Comparison of ENCODE assay signal across 1 cellular context in genomic region chr11:115409691-115410220, GRCh38.
A peak's percentile ranks its signal among the peaks of the same experiment; 100 is the strongest.
TF ChIP-seq lines count a peak whose summit lies in the region.

No MANE protein-coding gene starts in this region.

TF ChIP-seq in HepG2, 621 proteins besides CTCF, POLR2A, EP300 and RAD21 (continued from another document):
- TF ChIP-seq MIER2 (CRISPR knock-in tag; IDR thresholded peaks at IDR 0.05) (no peak), RFX5 (IDR thresholded peaks at IDR 0.05; ENCODE audit: low read depth, low read length) (peak; percentile 42; the same call in 1 of the 2 replicates), ZNF646 (CRISPR knock-in tag; IDR thresholded peaks at IDR 0.05) (no peak), ZNF740 (CRISPR knock-in tag; IDR thresholded peaks at IDR 0.05) (no peak), MEIS2 (CRISPR knock-in tag; IDR thresholded peaks at IDR 0.05) (no peak), GMEB2 (CRISPR knock-in tag; IDR thresholded peaks at IDR 0.05; ENCODE audit: low read depth) (no peak), PAF1 (CRISPR knock-in tag; IDR thresholded peaks at IDR 0.05) (no peak), SAP130 (CRISPR knock-in tag; IDR thresholded peaks at IDR 0.05; ENCODE audit: low read depth) (peak; percentile 69), ZBED4 (CRISPR knock-in tag; IDR thresholded peaks at IDR 0.05; ENCODE audit: borderline replicate concordance) (peak; percentile 51; the same call in 1 of the 2 replicates), EHMT2 (IDR thresholded peaks at IDR 0.05; ENCODE audit: borderline replicate concordance, low read depth, low read length) (peak; percentile 51; the same call in 1 of the 2 replicates), GABPA (IDR thresholded peaks at IDR 0.05; ENCODE audit: low read depth, low read length) (no peak), GABPA (CRISPR knock-in tag; IDR thresholded peaks at IDR 0.05; ENCODE audit: low read depth) (0 out of 2 replicates have a peak, but pooled peaks have one; percentile 32), CENPX (CRISPR knock-in tag; IDR thresholded peaks at IDR 0.05) (no peak), HNF1A (IDR thresholded peaks at IDR 0.05; ENCODE audit: low read depth) (no peak), HNF1A (CRISPR knock-in tag; IDR thresholded peaks at IDR 0.05; ENCODE audit: borderline replicate concordance) (0 out of 2 replicates have a peak, but pooled peaks have one; percentile 24), KDM1A (CRISPR knock-in tag; IDR thresholded peaks at IDR 0.05) (no peak), HOMEZ (CRISPR knock-in tag; IDR thresholded peaks at IDR 0.05; ENCODE audit: low read depth) (peak; percentile 49; the same call in 1 of the 2 replicates)
